9 cellular contexts compared by ENCODE assay signal in the genomic region with DNA sequence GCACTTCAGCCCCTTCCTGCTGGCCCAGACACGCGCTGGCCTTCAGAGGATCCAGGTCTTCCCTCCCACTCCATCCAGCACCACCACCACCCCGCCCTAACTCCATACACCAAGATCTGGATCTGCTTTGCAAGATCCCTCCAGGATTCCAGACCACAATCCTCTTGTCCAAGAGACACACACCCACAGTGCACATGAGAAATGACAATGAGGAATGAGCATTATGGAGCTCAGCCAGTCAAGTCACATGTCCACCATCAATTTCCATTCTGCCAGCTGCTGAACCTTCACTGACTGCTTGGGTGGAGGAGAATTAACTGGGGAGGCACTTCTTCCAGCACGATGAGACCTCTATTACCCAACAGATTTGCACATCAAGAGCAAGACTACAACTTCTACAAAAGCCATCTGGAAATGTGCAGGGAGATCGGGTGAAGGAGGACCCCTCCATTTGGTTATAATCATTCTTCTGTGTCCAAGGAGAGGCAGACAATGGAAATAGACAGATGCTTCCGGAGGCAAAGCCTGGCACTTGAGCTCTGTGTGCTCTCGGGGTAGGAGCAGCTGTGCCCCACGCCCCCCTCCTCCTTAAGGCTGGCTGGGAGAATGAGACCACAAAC. TPM values are rescaled to one million over a fixed set of nuclear protein-coding genes. Genes with fewer than 3 reads are reported as not detected.
DNase-seq lines count a peak whose midpoint lies in the region; ATAC-seq and TF ChIP-seq lines count a peak whose summit lies in the region.
"Had no signal": no experiment of that assay in that cellular context is flagged by ENCODE, and none has a peak within 500 bp of the region (broad histone marks: within the 10 kb centered on the region; RNA-seq: fewer than 3 reads in every experiment).

No MANE protein-coding gene starts in this region.

- H3K27ac Mint-ChIP-seq in type B pancreatic cell = peak overlapping the region; percentile 54

- H3K27me3 Mint-ChIP-seq in type B pancreatic cell = no peaks in the 10 kb centered on the region

- 24 to 34% methylated on average over 8 of the region's 8 CpGs for WGBS in lower leg skin, 2 donors

- peaks cover 17% of the 10 kb centered on the region for H3K4me1 Mint-ChIP-seq in type B pancreatic cell (ENCODE audit: unreplicated experiment)

- no peak for TF ChIP-seq POLR2A in lower leg skin (IDR thresholded peaks at IDR 0.05)

- TF ChIP-seq CTCF in lower leg skin (IDR thresholded peaks at IDR 0.05) (no peak), type B pancreatic cell (conservative IDR thresholded peaks at IDR 0.05) (no peak)

- DNase-seq in NCI-H1694 treated with DMSO at 0.1 percent for 48 hours (lab: John Stamatoyannopoulos, UW) (peak; percentile 15), astrocyte of the hippocampus (ENCODE audit: low read depth, low spot score) (peak; percentile 23), lower leg skin (ENCODE audit: low spot score in 2 of 2) (peak; percentile 90 to 91), type B pancreatic cell (ENCODE audit: extremely low spot score, unreplicated experiment) (no peak), mesenteric fat pad (ENCODE audit: low spot score) (no peak), T-helper 1 cell (no peak)
- DNase-seq: NK-92 treated with Interleukin-12 subunit alpha and Interleukin-12 subunit beta, amount 100 ng/mL, for 24 hours; stomach had no signal

- no peak for ATAC-seq in GM18517 (IDR thresholded peaks at IDR 0.05; ENCODE audit: unreplicated experiment)

- no peaks in the 10 kb centered on the region for H3K36me3 Mint-ChIP-seq in type B pancreatic cell

- H3K9me3 Mint-ChIP-seq in type B pancreatic cell = peaks cover 4% of the 10 kb centered on the region

- H3K4me3 ChIP-seq in lower leg skin (ENCODE audit: low read depth, poor library complexity, severe bottlenecking) = no peak overlapping the region
- H3K4me3 ChIP-seq: stomach had no signal

- H3K4me3 Mint-ChIP-seq in type B pancreatic cell = peak overlapping the region; percentile 20

- intact Hi-C loops in lower leg skin (cut with DNase I; ENCODE audit: low total_unique reads) = no loop called here

RNA-seq across cellular contexts. Expression of a gene that starts 12.3 kb away (rescaled TPM):
- total RNA-seq in lower leg skin (not detected), type B pancreatic cell (ENCODE audit: low replicate concordance) (not detected in 2 replicates), mesenteric fat pad (not detected)
- total RNA-seq: stomach had no signal

Comparison
In these comparisons a context has a peak if more than half of its experiments do, and no peak if none do; other contexts are left out.
1. DNase-seq: peak in NCI-H1694 treated with DMSO at 0.1 percent for 48 hours (single experiment), astrocyte of the hippocampus (single experiment) and lower leg skin (2 of 2); none in type B pancreatic cell (single experiment), mesenteric fat pad (single experiment) and T-helper 1 cell (0 of 5).